ENCODE assay signal across 18 cellular contexts in genomic region chr10:97371696-97372095, GRCh38.
"Had no signal": no experiment of that assay in that cellular context is flagged by ENCODE, and none has a peak within 500 bp of the region (broad histone marks: within the 10 kb centered on the region; RNA-seq: fewer than 3 reads in every experiment).

No MANE protein-coding gene starts in this region.

- H3K9me3 ChIP-seq: esophagus squamous epithelium, prostate gland, testis, upper lobe of right lung had no signal

- H3K4me3 ChIP-seq: esophagus squamous epithelium, lung, prostate gland, testis, upper lobe of right lung had no signal

- DNase-seq: activated CD4-positive, alpha-beta T cell treated with anti-CD3 and anti-CD28 coated beads, Interleukin-2, amount 50 U/mL, for 4 hours; activated gamma-delta T cell treated with Interleukin-2 at 50 U/mL for 16 hours; amniotic stem cell; dermis blood vessel endothelial cell; effector memory CD4-positive, alpha-beta T cell; esophagus squamous epithelium; right cardiac atrium; small intestine; stimulated activated CD4-positive, alpha-beta T cell treated with anti-CD3 and anti-CD28 coated beads, Interleukin-15, amount 100 ng/mL, for 24 hours; stimulated activated CD4-positive, alpha-beta T cell treated with anti-CD3 and anti-CD28 coated beads, Interleukin-2, amount 100 ng/mL, for 48 hours; SW 1271; testis; upper lobe of right lung had no signal

- H3K27me3 ChIP-seq: esophagus squamous epithelium, testis, upper lobe of right lung had no signal

- H3K27ac ChIP-seq: esophagus squamous epithelium, prostate gland, testis had no signal

- FAIRE-seq: small intestine had no signal

- H3K4me1 Mint-ChIP-seq: nephron had no signal

- H3K9me3 Mint-ChIP-seq: activated naive CD4-positive, alpha-beta T cell treated with anti-CD3 and anti-CD28 coated beads, Interleukin-2, amount 50 U/mL, for 72 hours; activated T-helper 1 cell treated with anti-CD3 and anti-CD28 coated beads, Interleukin-12 subunit alpha, Interleukin-12 subunit beta, Interleukin-2, Interleukin-4 antibody, amounts not matched to agents 30 ng/mL and 10 ng/mL and 1 ng/mL, durations not matched to agents 14 hours and 24 hours and 36 hours; nephron had no signal

- H3K4me3 Mint-ChIP-seq: activated T-helper 1 cell treated with anti-CD3 and anti-CD28 coated beads, Interleukin-12 subunit alpha, Interleukin-12 subunit beta, Interleukin-2, Interleukin-4 antibody, amounts not matched to agents 30 ng/mL and 10 ng/mL and 1 ng/mL, durations not matched to agents 14 hours and 24 hours and 36 hours; nephron had no signal

- H3K27ac Mint-ChIP-seq: activated T-helper 1 cell treated with anti-CD3 and anti-CD28 coated beads, Interleukin-12 subunit alpha, Interleukin-12 subunit beta, Interleukin-2, Interleukin-4 antibody, amounts not matched to agents 30 ng/mL and 10 ng/mL and 1 ng/mL, durations not matched to agents 14 hours and 24 hours and 36 hours; nephron had no signal

- H3K4me1 ChIP-seq: esophagus squamous epithelium, prostate gland, testis, upper lobe of right lung had no signal

- ATAC-seq: activated naive CD4-positive, alpha-beta T cell treated with anti-CD3 and anti-CD28 coated beads, Interleukin-2, amount 50 U/mL, for 72 hours had no signal
